2 cellular contexts compared by ENCODE assay signal in genomic region chr4:103364066-103364465, GRCh38.
TF ChIP-seq lines count a peak whose summit lies in the region.

No MANE protein-coding gene starts in this region.

TF ChIP-seq in GM23338, 12 proteins besides CTCF, POLR2A, EP300 and RAD21:
- no peak for TF ChIP-seq ETS1 (IDR thresholded peaks at IDR 0.05)
- TF ChIP-seq NANOG (IDR thresholded peaks at IDR 0.05; ENCODE audit: borderline replicate concordance): no peak
- no peak for TF ChIP-seq ZNF114 (CRISPR knock-in tag; IDR thresholded peaks at IDR 0.05)
- TF ChIP-seq EZH2 (IDR thresholded peaks at IDR 0.05; ENCODE audit: low read depth, unreplicated experiment): no peak
- TF ChIP-seq JUNB (IDR thresholded peaks at IDR 0.05; ENCODE audit: unreplicated experiment): no peak
- no peak for TF ChIP-seq REST (IDR thresholded peaks at IDR 0.05; ENCODE audit: unreplicated experiment)
- TF ChIP-seq STAT1 (IDR thresholded peaks at IDR 0.05; ENCODE audit: unreplicated experiment): no peak

TF ChIP-seq in H1, 55 proteins besides CTCF, POLR2A, EP300 and RAD21 (continued from another document):
- TF ChIP-seq ATF3 (IDR thresholded peaks at IDR 0.05; ENCODE audit: insufficient read depth, low read depth, low read length): no peak
